In the genomic region with DNA sequence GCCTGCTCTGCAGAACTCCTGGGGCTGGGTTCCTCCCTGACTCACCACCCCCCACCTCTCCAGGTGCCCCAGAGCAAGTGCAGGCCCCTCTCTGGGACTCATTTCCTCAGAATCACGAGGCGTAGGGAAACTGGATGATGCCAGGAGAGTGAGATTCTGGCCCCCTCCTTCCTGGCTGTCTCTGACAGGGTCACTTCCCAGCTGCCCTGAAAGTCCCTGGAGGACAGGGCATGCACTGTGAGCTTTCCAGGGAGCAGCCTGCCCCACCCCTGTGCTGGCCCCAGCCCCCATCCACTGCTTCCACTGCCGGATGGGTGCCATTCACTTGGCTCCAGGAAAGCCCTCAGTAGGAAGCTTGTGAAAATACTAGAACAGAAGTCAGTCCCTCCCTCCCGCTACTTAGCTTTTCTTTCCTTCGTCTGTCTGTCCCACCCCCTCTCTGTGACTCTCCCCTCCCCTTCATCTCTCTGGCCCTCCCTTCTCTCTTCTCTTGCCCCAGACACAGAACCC, we compare ENCODE assay signal across 12 cellular contexts. TPM values are rescaled to one million over a fixed set of nuclear protein-coding genes. Genes with fewer than 3 reads are reported as not detected.
DNase-seq lines count a peak whose midpoint lies in the region; ATAC-seq and TF ChIP-seq lines count a peak whose summit lies in the region.
"Had no signal": no experiment of that assay in that cellular context is flagged by ENCODE, and none has a peak within 500 bp of the region (broad histone marks: within the 10 kb centered on the region; RNA-seq: fewer than 3 reads in every experiment).

No MANE protein-coding gene starts in this region.

- ATAC-seq in heart right ventricle (peak; percentile 19 to 51 (median 28)), HG03439 (IDR thresholded peaks at IDR 0.05; ENCODE audit: unreplicated experiment) (no peak), GM19463 (IDR thresholded peaks at IDR 0.05; ENCODE audit: unreplicated experiment) (no peak)

- no peak for TF ChIP-seq CTCF in heart right ventricle (IDR thresholded peaks at IDR 0.05)
- TF ChIP-seq CTCF in osteoblast (IDR thresholded peaks at IDR 0.05; ENCODE audit: extremely low read depth, low read depth, low read length): no peak

- no peaks in the 10 kb centered on the region for H3K9me3 ChIP-seq in heart right ventricle
- no peaks in the 10 kb centered on the region for H3K9me3 ChIP-seq in osteoblast (ENCODE audit: low read depth, low read length)

- H3K27me3 Mint-ChIP-seq in activated T-helper 1 cell treated with anti-CD3 and anti-CD28 coated beads, Interleukin-12 subunit alpha, Interleukin-12 subunit beta, Interleukin-2, Interleukin-4 antibody, amounts not matched to agents 30 ng/mL and 10 ng/mL and 1 ng/mL, durations not matched to agents 14 hours and 24 hours and 36 hours (ENCODE audit: insufficient read depth): no peaks in the 10 kb centered on the region

- no peaks in the 10 kb centered on the region for H4K20me1 ChIP-seq in osteoblast (ENCODE audit: insufficient read depth, low read length)

- intact Hi-C loops in activated T-helper 1 cell treated with anti-CD3 and anti-CD28 coated beads, Interleukin-12 subunit alpha, Interleukin-12 subunit beta, Interleukin-2, Interleukin-4 antibody, amounts not matched to agents 30 ng/mL and 10 ng/mL and 1 ng/mL, durations not matched to agents 14 hours and 24 hours and 36 hours (cut with micrococcal nuclease): loop anchor here (5.0 kb wide), 2 partner anchors 399 to 756 kb away; no protein-coding TSS in a partner anchor
- intact Hi-C loops in heart right ventricle (cut with DNase I): loop anchor here in 4 of 10 donors (5.0 to 10.0 kb wide), 4 partner anchors 89 to 419 kb away; partner anchors contain the start of genes FAM241B (in 1 of the 4) and KIFBP (in 1 of the 4)

- peak; percentile 70 for DNase-seq in H7
- DNase-seq in activated T-helper 1 cell treated with anti-CD3 and anti-CD28 coated beads, Interleukin-12 subunit alpha, Interleukin-12 subunit beta, Interleukin-2, Interleukin-4 antibody, amounts not matched to agents 30 ng/mL and 10 ng/mL and 1 ng/mL, durations not matched to agents 14 hours and 24 hours and 36 hours (ENCODE audit: low spot score): no peak
- peak; percentile 69 to 72 for DNase-seq in heart right ventricle
- no peak for DNase-seq in DMS79 treated with DMSO at 0.1 percent for 48 hours (lab: John Stamatoyannopoulos, UW)
- no peak for DNase-seq in osteoblast (ENCODE audit: insufficient read length, low spot score, missing footprints)
- DNase-seq: activated gamma-delta T cell, DMS79, NCI-H526 had no signal

- 23 to 50% methylated on average over 5 of the region's 5 CpGs for WGBS in heart right ventricle, 2 donors

- no peak overlapping the region for H2AFZ ChIP-seq in osteoblast (ENCODE audit: low read length)

- no peak overlapping the region for H3K9ac ChIP-seq in rectal smooth muscle tissue (ENCODE audit: low read length)

- no peak overlapping the region for H3K4me2 ChIP-seq in osteoblast (ENCODE audit: insufficient read depth, low read length)

- H3K4me1 ChIP-seq in heart right ventricle: peaks cover 20 to 67% (median 60%) of the 10 kb centered on the region in 9 donors
- H3K4me1 ChIP-seq in rectal smooth muscle tissue (ENCODE audit: control insufficient read depth, insufficient read depth, low read length): peaks cover 28% of the 10 kb centered on the region
- H3K4me1 ChIP-seq in osteoblast (ENCODE audit: insufficient read depth, low read length): peaks cover 43% of the 10 kb centered on the region

- no peaks in the 10 kb centered on the region for H3K79me2 ChIP-seq in osteoblast (ENCODE audit: insufficient read depth, low read length)

- H3K4me3 Mint-ChIP-seq in activated T-helper 1 cell treated with anti-CD3 and anti-CD28 coated beads, Interleukin-12 subunit alpha, Interleukin-12 subunit beta, Interleukin-2, Interleukin-4 antibody, amounts not matched to agents 30 ng/mL and 10 ng/mL and 1 ng/mL, durations not matched to agents 14 hours and 24 hours and 36 hours: no peak overlapping the region

- H3K27ac Mint-ChIP-seq in activated T-helper 1 cell treated with anti-CD3 and anti-CD28 coated beads, Interleukin-12 subunit alpha, Interleukin-12 subunit beta, Interleukin-2, Interleukin-4 antibody, amounts not matched to agents 30 ng/mL and 10 ng/mL and 1 ng/mL, durations not matched to agents 14 hours and 24 hours and 36 hours: peak overlapping the region; percentile 70

- no peaks in the 10 kb centered on the region for H3K9me3 Mint-ChIP-seq in activated T-helper 1 cell treated with anti-CD3 and anti-CD28 coated beads, Interleukin-12 subunit alpha, Interleukin-12 subunit beta, Interleukin-2, Interleukin-4 antibody, amounts not matched to agents 30 ng/mL and 10 ng/mL and 1 ng/mL, durations not matched to agents 14 hours and 24 hours and 36 hours

- H3K4me1 Mint-ChIP-seq in activated T-helper 1 cell treated with anti-CD3 and anti-CD28 coated beads, Interleukin-12 subunit alpha, Interleukin-12 subunit beta, Interleukin-2, Interleukin-4 antibody, amounts not matched to agents 30 ng/mL and 10 ng/mL and 1 ng/mL, durations not matched to agents 14 hours and 24 hours and 36 hours (ENCODE audit: low read depth): peaks cover 24% of the 10 kb centered on the region

- H3K36me3 Mint-ChIP-seq in activated T-helper 1 cell treated with anti-CD3 and anti-CD28 coated beads, Interleukin-12 subunit alpha, Interleukin-12 subunit beta, Interleukin-2, Interleukin-4 antibody, amounts not matched to agents 30 ng/mL and 10 ng/mL and 1 ng/mL, durations not matched to agents 14 hours and 24 hours and 36 hours (ENCODE audit: low read depth): peaks cover 20% of the 10 kb centered on the region

- H3K27ac ChIP-seq in heart right ventricle (peak overlapping the region in 9 of 10 donors; percentile 40 to 90 (median 79)), rectal smooth muscle tissue (ENCODE audit: low read depth, low read length) (peak overlapping the region; percentile 74), osteoblast (ENCODE audit: low read depth, low read length) (no peak overlapping the region)

- H3K27me3 ChIP-seq in H7 (ENCODE audit: control insufficient read depth, insufficient read depth, low read length) (no peaks in the 10 kb centered on the region; the same call in 1 of the 2 replicates), heart right ventricle (no peaks in the 10 kb centered on the region), rectal smooth muscle tissue (ENCODE audit: control insufficient read depth, insufficient read depth, low read length) (no peaks in the 10 kb centered on the region), osteoblast (ENCODE audit: insufficient read depth, low read length) (no peaks in the 10 kb centered on the region)

- no peak overlapping the region for H3K4me3 ChIP-seq in H7 (ENCODE audit: insufficient read depth, low read depth, low read length)
- peak overlapping the region in 6 of 10 donors; percentile 3 to 61 (median 48) for H3K4me3 ChIP-seq in heart right ventricle
- no peak overlapping the region for H3K4me3 ChIP-seq in rectal smooth muscle tissue (ENCODE audit: low read length)
- H3K4me3 ChIP-seq in osteoblast (ENCODE audit: insufficient read depth, low read length): no peak overlapping the region

- peaks cover 11% of the 10 kb centered on the region for H3K36me3 ChIP-seq in H7 (replicated peaks; ENCODE audit: control insufficient read depth, insufficient read depth, low read length)
- peaks cover 0 to 42% (median 4%) of the 10 kb centered on the region in 9 donors for H3K36me3 ChIP-seq in heart right ventricle
- H3K36me3 ChIP-seq in rectal smooth muscle tissue (ENCODE audit: control insufficient read depth, insufficient read depth, low read length): peaks cover 6% of the 10 kb centered on the region
- H3K36me3 ChIP-seq in osteoblast (ENCODE audit: insufficient read depth, low read length): peaks cover 16% of the 10 kb centered on the region

RNA-seq across cellular contexts. Expression of gene TACR2, which starts 10.4 kb away (rescaled TPM):
- total RNA-seq in H7 (2014; rRNA removed; shearing (Covaris generic)): 0.48 TPM in 1 of 2 replicates, not detected in the other
- not detected in 2 replicates for total RNA-seq in activated T-helper 1 cell treated with anti-CD3 and anti-CD28 coated beads, Interleukin-12 subunit alpha, Interleukin-12 subunit beta, Interleukin-2, Interleukin-4 antibody, amounts not matched to agents 30 ng/mL and 10 ng/mL and 1 ng/mL, durations not matched to agents 14 hours and 24 hours and 36 hours
- total RNA-seq in heart right ventricle: under 1 TPM in 8 of 10 donors, not detected in 2; 0.15 to 0.93 (median 0.25) TPM
- under 1 TPM in 1 of 2 donors, not detected in 1; 0.13 TPM for polyA plus RNA-seq in heart right ventricle
- total RNA-seq in osteoblast: 0.29 and 0.36 TPM in 2 replicates
- total RNA-seq: T-helper 2 cell treated with Interferon-gamma antibody and Interleukin-4, amounts not matched to agents 100 ng/mL and 5 ng/mL, for 36 hours had no signal

RNA-seq across cellular contexts. Expression of gene TSPAN15, which starts 44.9 kb away (rescaled TPM):
- total RNA-seq in H7 (2014; rRNA removed; shearing (Covaris generic)): 5.0 and 6.5 TPM in 2 replicates
- total RNA-seq in activated T-helper 1 cell treated with anti-CD3 and anti-CD28 coated beads, Interleukin-12 subunit alpha, Interleukin-12 subunit beta, Interleukin-2, Interleukin-4 antibody, amounts not matched to agents 30 ng/mL and 10 ng/mL and 1 ng/mL, durations not matched to agents 14 hours and 24 hours and 36 hours: 1.6 and 2.7 TPM in 2 replicates
- total RNA-seq in heart right ventricle (10 to 100 TPM in 5 of 10 donors, 1 to 10 TPM in 5; 5.0 to 16.5 (median 9.4) TPM), osteoblast (0.59 and 0.72 TPM in 2 replicates)
- polyA plus RNA-seq in heart right ventricle: 10 to 100 TPM; 15.4 to 18.2 TPM

Comparison
In these comparisons a context has a peak if more than half of its experiments do, and no peak if none do; other contexts are left out.
1. DNase-seq: peak in H7 (single experiment) and heart right ventricle (2 of 2); none in activated T-helper 1 cell treated with anti-CD3 and anti-CD28 coated beads, Interleukin-12 subunit alpha, Interleukin-12 subunit beta, Interleukin-2, Interleukin-4 antibody, amounts not matched to agents 30 ng/mL and 10 ng/mL and 1 ng/mL, durations not matched to agents 14 hours and 24 hours and 36 hours (single experiment), DMS79 treated with DMSO at 0.1 percent for 48 hours (single experiment) and osteoblast (single experiment).
2. H3K4me3 ChIP-seq: peak in heart right ventricle (6 of 10); none in H7 (single experiment), rectal smooth muscle tissue (single experiment) and osteoblast (single experiment).
3. ATAC-seq: peak in heart right ventricle (8 of 8); none in HG03439 (single experiment) and GM19463 (single experiment).